ENCODE assay signal across 1 cellular context in the genomic region with DNA sequence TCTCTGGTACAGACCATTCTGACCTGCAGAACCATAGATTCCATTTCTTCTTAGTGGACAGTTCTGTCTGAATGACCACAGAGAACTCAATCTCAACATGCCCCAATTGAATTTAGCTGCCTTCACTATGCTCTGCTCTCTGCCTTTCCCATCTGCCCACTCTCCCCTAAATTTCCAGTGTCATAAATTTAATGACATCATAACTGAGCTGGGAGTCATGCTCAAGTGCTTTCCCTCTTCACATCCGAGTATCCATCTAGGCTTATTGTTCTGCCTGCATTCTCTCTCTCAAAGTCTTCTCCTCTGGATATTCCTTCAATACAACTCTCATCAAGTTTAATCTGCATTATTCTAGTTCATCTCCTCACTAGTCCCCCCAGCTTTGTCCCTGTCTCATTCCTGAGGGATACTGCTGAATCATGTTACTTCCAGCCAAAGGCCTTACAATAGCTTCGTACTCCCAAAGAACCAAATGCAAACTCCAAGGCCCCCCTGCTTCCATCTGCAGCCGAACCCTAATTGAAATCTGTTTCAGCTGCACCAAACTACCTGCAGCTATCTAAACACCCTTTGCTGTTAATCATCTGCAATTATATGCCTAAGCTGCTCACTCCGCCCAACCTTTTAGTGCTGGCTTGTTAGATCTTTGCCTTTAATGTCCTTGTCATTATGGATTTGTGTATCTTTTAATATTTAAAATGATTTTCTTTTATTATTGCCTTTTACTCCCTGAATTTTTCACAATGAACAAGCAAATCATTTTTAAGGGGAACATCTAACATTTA.
TF ChIP-seq lines count a peak whose summit lies in the region.

No MANE protein-coding gene starts in this region.

TF ChIP-seq in HepG2, 621 proteins besides CTCF, POLR2A, EP300 and RAD21 (continued from another document):
- no peak for TF ChIP-seq ZNF639 (CRISPR knock-in tag; conservative IDR thresholded peaks at IDR 0.05)
- no peak for TF ChIP-seq NONO (IDR thresholded peaks at IDR 0.05)
- no peak for TF ChIP-seq NONO (CRISPR knock-in tag; conservative IDR thresholded peaks at IDR 0.05)
- peak; percentile 88 for TF ChIP-seq ATF7 (IDR thresholded peaks at IDR 0.05)
- TF ChIP-seq ATF7 (CRISPR knock-in tag; IDR thresholded peaks at IDR 0.05): no peak
- no peak for TF ChIP-seq ZBTB43 (CRISPR knock-in tag; conservative IDR thresholded peaks at IDR 0.05)
- no peak for TF ChIP-seq SMAD1 (CRISPR knock-in tag; IDR thresholded peaks at IDR 0.05; ENCODE audit: borderline replicate concordance, low read depth)
- TF ChIP-seq TP53 (CRISPR knock-in tag; conservative IDR thresholded peaks at IDR 0.05): no peak
- TF ChIP-seq FOXA3 (CRISPR knock-in tag; IDR thresholded peaks at IDR 0.05): no peak
- no peak for TF ChIP-seq ZNF484 (CRISPR knock-in tag; IDR thresholded peaks at IDR 0.05; ENCODE audit: borderline replicate concordance, low read depth)
- no peak for TF ChIP-seq MTF1 (CRISPR knock-in tag; IDR thresholded peaks at IDR 0.05)
- TF ChIP-seq ZNF251 (CRISPR knock-in tag; IDR thresholded peaks at IDR 0.05): no peak
